In the genomic region with DNA sequence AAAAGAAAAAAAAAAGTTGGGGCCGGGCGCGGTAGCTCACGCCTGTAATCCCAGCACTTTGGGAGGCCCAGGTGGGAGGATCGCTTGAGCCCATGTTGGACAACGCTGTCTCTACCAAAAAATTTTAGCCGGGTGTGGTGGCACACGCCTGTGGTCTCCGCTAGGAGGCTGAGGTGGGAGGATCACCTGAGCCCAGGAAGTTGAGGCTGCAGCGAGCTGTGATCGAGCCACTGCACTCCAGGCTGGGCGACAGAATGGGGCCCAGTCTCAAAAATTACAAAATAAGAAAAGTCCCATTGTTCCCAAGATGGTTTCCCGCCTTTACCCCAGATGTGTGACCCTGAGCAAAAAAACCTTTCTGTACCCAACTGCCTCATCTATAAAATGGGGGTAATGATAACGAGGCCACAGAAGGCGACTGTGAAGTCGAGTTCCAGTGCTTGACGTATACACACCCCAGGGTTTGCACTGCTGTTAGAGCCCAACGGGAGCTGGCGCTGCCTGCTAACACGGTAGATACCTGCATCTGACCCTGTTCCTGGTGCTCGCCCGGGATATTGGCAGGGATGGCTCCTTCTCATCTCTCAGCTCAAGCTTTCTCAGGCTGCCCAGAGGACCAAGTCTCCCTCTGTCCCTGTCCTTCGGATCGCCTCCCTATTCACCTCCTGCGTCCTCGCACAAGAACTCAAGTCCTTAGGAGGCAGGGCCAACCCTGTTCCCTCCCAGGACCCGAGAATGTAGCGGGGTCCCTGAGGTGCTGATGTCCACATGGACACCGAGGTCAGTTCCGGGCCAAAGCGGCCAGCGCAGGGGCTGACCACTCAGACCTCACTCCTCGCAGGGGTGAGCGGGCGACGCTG, we compare ENCODE assay signal across 8 cellular contexts. TPM values are rescaled to one million over a fixed set of nuclear protein-coding genes. Genes with fewer than 3 reads are reported as not detected.
DNase-seq lines count a peak whose midpoint lies in the region; ATAC-seq, FAIRE-seq and TF ChIP-seq lines count a peak whose summit lies in the region.

No MANE protein-coding gene starts in this region.

- FAIRE-seq in small intestine (lab: Jason Lieb, UNC): no peak

- no peaks in the 10 kb centered on the region for H3K9me3 ChIP-seq in CD4-positive, CD25-positive, alpha-beta regulatory T cell (ENCODE audit: control insufficient read depth in 2 of 2, low read length in 2 of 2)
- no peaks in the 10 kb centered on the region for H3K9me3 ChIP-seq in right atrium auricular region
- no peaks in the 10 kb centered on the region for H3K9me3 ChIP-seq in small intestine (ENCODE audit: control insufficient read depth, low read depth)

- H3K4me1 Mint-ChIP-seq in CD4-positive, CD25-positive, alpha-beta regulatory T cell: peaks cover 6 to 57% (median 17%) of the 10 kb centered on the region in 4 donors
- peaks cover 28% of the 10 kb centered on the region for H3K4me1 Mint-ChIP-seq in activated T-helper 1 cell treated with anti-CD3 and anti-CD28 coated beads, Interleukin-12 subunit alpha, Interleukin-12 subunit beta, Interleukin-2, Interleukin-4 antibody, amounts not matched to agents 30 ng/mL and 10 ng/mL and 1 ng/mL, durations not matched to agents 14 hours and 24 hours and 36 hours (ENCODE audit: low read depth)

- H3K36me3 Mint-ChIP-seq in CD4-positive, CD25-positive, alpha-beta regulatory T cell: peaks cover 5% of the 10 kb centered on the region
- H3K36me3 Mint-ChIP-seq in activated T-helper 1 cell treated with anti-CD3 and anti-CD28 coated beads, Interleukin-12 subunit alpha, Interleukin-12 subunit beta, Interleukin-2, Interleukin-4 antibody, amounts not matched to agents 30 ng/mL and 10 ng/mL and 1 ng/mL, durations not matched to agents 14 hours and 24 hours and 36 hours (ENCODE audit: low read depth): peaks cover 29% of the 10 kb centered on the region

- peak overlapping the region; percentile 93 to 99 (median 97) for H3K27ac Mint-ChIP-seq in CD4-positive, CD25-positive, alpha-beta regulatory T cell
- peak overlapping the region; percentile 90 for H3K27ac Mint-ChIP-seq in activated T-helper 1 cell treated with anti-CD3 and anti-CD28 coated beads, Interleukin-12 subunit alpha, Interleukin-12 subunit beta, Interleukin-2, Interleukin-4 antibody, amounts not matched to agents 30 ng/mL and 10 ng/mL and 1 ng/mL, durations not matched to agents 14 hours and 24 hours and 36 hours

- intact Hi-C loops in activated T-helper 1 cell treated with anti-CD3 and anti-CD28 coated beads, Interleukin-12 subunit alpha, Interleukin-12 subunit beta, Interleukin-2, Interleukin-4 antibody, amounts not matched to agents 30 ng/mL and 10 ng/mL and 1 ng/mL, durations not matched to agents 14 hours and 24 hours and 36 hours (cut with micrococcal nuclease): loop anchor here (1.0 to 5.0 kb wide), 7 partner anchors 11 to 601 kb away; partner anchors contain the start of genes BET1L, CHID1, POLR2L and RIC8A

- peaks cover 4% of the 10 kb centered on the region for H3K27me3 Mint-ChIP-seq in CD4-positive, CD25-positive, alpha-beta regulatory T cell
- H3K27me3 Mint-ChIP-seq in activated T-helper 1 cell treated with anti-CD3 and anti-CD28 coated beads, Interleukin-12 subunit alpha, Interleukin-12 subunit beta, Interleukin-2, Interleukin-4 antibody, amounts not matched to agents 30 ng/mL and 10 ng/mL and 1 ng/mL, durations not matched to agents 14 hours and 24 hours and 36 hours (ENCODE audit: insufficient read depth): no peaks in the 10 kb centered on the region

- H3K27me3 ChIP-seq in CD4-positive, CD25-positive, alpha-beta regulatory T cell (ENCODE audit: control insufficient read depth, insufficient read depth, low read length): no peaks in the 10 kb centered on the region
- no peaks in the 10 kb centered on the region for H3K27me3 ChIP-seq in right atrium auricular region
- H3K27me3 ChIP-seq in small intestine (ENCODE audit: control insufficient read depth in 2 of 2, insufficient read depth in 2 of 2, low read length in 2 of 2): no peaks in the 10 kb centered on the region

- peaks cover 22% of the 10 kb centered on the region for H3K36me3 ChIP-seq in CD4-positive, CD25-positive, alpha-beta regulatory T cell (ENCODE audit: control insufficient read depth, insufficient read depth, low read length)
- H3K36me3 ChIP-seq in right atrium auricular region (peaks cover 27% of the 10 kb centered on the region), small intestine (ENCODE audit: control insufficient read depth in 2 of 2, insufficient read depth in 2 of 2, low read length in 2 of 2) (peaks cover 10 to 18% of the 10 kb centered on the region in 2 donors)

- ATAC-seq in CD4-positive, CD25-positive, alpha-beta regulatory T cell (ENCODE audit: low read depth in 2 of 2): no peak
- ATAC-seq in HG03175 (IDR thresholded peaks at IDR 0.05; ENCODE audit: unreplicated experiment) (peak; percentile 1), HG03342 (IDR thresholded peaks at IDR 0.05; ENCODE audit: unreplicated experiment) (no peak), GM19328 (IDR thresholded peaks at IDR 0.05; ENCODE audit: unreplicated experiment) (no peak)

- TF ChIP-seq CTCF in right atrium auricular region (IDR thresholded peaks at IDR 0.05): no peak

- peak overlapping the region; percentile 95 for H3K27ac ChIP-seq in CD4-positive, CD25-positive, alpha-beta regulatory T cell (ENCODE audit: insufficient read depth, low read length, poor library complexity, severe bottlenecking)
- H3K27ac ChIP-seq in right atrium auricular region (peak overlapping the region; percentile 97 to 99), small intestine (ENCODE audit: low read depth in 1 of 2, low read length in 1 of 2) (peak overlapping the region; percentile 96 to 99)

- H3K4me1 ChIP-seq in CD4-positive, CD25-positive, alpha-beta regulatory T cell (ENCODE audit: control insufficient read depth, insufficient read depth, low read length, poor library complexity, severe bottlenecking): peaks cover 50% of the 10 kb centered on the region
- H3K4me1 ChIP-seq in right atrium auricular region (peaks cover 0 to 53% of the 10 kb centered on the region in 2 donors), small intestine (ENCODE audit: control insufficient read depth in 2 of 2, insufficient read depth in 1 of 2, low read depth in 1 of 2, low read length in 1 of 2) (peaks cover 0 to 3% of the 10 kb centered on the region in 2 donors)

- H3K9me3 Mint-ChIP-seq in CD4-positive, CD25-positive, alpha-beta regulatory T cell: no peaks in the 10 kb centered on the region
- H3K9me3 Mint-ChIP-seq in activated T-helper 1 cell treated with anti-CD3 and anti-CD28 coated beads, Interleukin-12 subunit alpha, Interleukin-12 subunit beta, Interleukin-2, Interleukin-4 antibody, amounts not matched to agents 30 ng/mL and 10 ng/mL and 1 ng/mL, durations not matched to agents 14 hours and 24 hours and 36 hours: no peaks in the 10 kb centered on the region

- peak overlapping the region; percentile 94 to 98 (median 96) for H3K4me3 Mint-ChIP-seq in CD4-positive, CD25-positive, alpha-beta regulatory T cell
- H3K4me3 Mint-ChIP-seq in activated T-helper 1 cell treated with anti-CD3 and anti-CD28 coated beads, Interleukin-12 subunit alpha, Interleukin-12 subunit beta, Interleukin-2, Interleukin-4 antibody, amounts not matched to agents 30 ng/mL and 10 ng/mL and 1 ng/mL, durations not matched to agents 14 hours and 24 hours and 36 hours: peak overlapping the region; percentile 86

- peak overlapping the region; percentile 76 for H3K4me3 ChIP-seq in CD4-positive, CD25-positive, alpha-beta regulatory T cell (ENCODE audit: low read depth, low read length)
- H3K4me3 ChIP-seq in right atrium auricular region (peak overlapping the region; percentile 93 to 99), small intestine (ENCODE audit: low read depth in 1 of 2, low read length in 2 of 2) (peak overlapping the region; percentile 54 to 74)

- 22 to 26% (median 26%) methylated on average over 36 of the region's 36 CpGs for WGBS in small intestine, 3 donors

- DNase-seq in CD4-positive, CD25-positive, alpha-beta regulatory T cell: peak in 2 of 3 donors; percentile 29 to 51
- no peak for DNase-seq in activated T-helper 1 cell treated with anti-CD3 and anti-CD28 coated beads, Interleukin-12 subunit alpha, Interleukin-12 subunit beta, Interleukin-2, Interleukin-4 antibody, amounts not matched to agents 30 ng/mL and 10 ng/mL and 1 ng/mL, durations not matched to agents 14 hours and 24 hours and 36 hours (ENCODE audit: low spot score)
- DNase-seq in right atrium auricular region (ENCODE audit: low spot score) (peak; percentile 93), small intestine (no peak), germinal center (ENCODE audit: low spot score) (no peak)

RNA-seq across cellular contexts. Expression of gene RPLP2, which starts 1.1 kb away (rescaled TPM):
- total RNA-seq in CD4-positive, CD25-positive, alpha-beta regulatory T cell: 2,852 TPM
- polyA plus RNA-seq in CD4-positive, CD25-positive, alpha-beta regulatory T cell: 1,000 to 10,000 TPM; 2,313 to 3,705 (median 3,130) TPM
- total RNA-seq in activated T-helper 1 cell treated with anti-CD3 and anti-CD28 coated beads, Interleukin-12 subunit alpha, Interleukin-12 subunit beta, Interleukin-2, Interleukin-4 antibody, amounts not matched to agents 30 ng/mL and 10 ng/mL and 1 ng/mL, durations not matched to agents 14 hours and 24 hours and 36 hours: 2,072 and 2,148 TPM in 2 replicates
- 100 to 1,000 TPM; 145 to 384 TPM for total RNA-seq in right atrium auricular region
- 1,000 to 10,000 TPM; 1,144 to 2,714 (median 1,384) TPM for polyA plus RNA-seq in small intestine

RNA-seq across cellular contexts. Expression of gene PIDD1, which starts 3.6 kb away (rescaled TPM):
- 31.7 TPM for total RNA-seq in CD4-positive, CD25-positive, alpha-beta regulatory T cell
- polyA plus RNA-seq in CD4-positive, CD25-positive, alpha-beta regulatory T cell: 1 to 10 TPM; 1.8 to 6.7 (median 4.3) TPM
- 25.2 and 27.9 TPM in 2 replicates for total RNA-seq in activated T-helper 1 cell treated with anti-CD3 and anti-CD28 coated beads, Interleukin-12 subunit alpha, Interleukin-12 subunit beta, Interleukin-2, Interleukin-4 antibody, amounts not matched to agents 30 ng/mL and 10 ng/mL and 1 ng/mL, durations not matched to agents 14 hours and 24 hours and 36 hours
- 10 to 100 TPM in 1 of 2 donors, 1 to 10 TPM in 1; 6.0 to 12.1 TPM for total RNA-seq in right atrium auricular region
- polyA plus RNA-seq in small intestine: 10 to 100 TPM; 20.7 to 47.0 (median 36.5) TPM

RNA-seq across cellular contexts. Expression of gene PNPLA2, which starts 10.1 kb away (rescaled TPM):
- total RNA-seq in CD4-positive, CD25-positive, alpha-beta regulatory T cell: 195 TPM
- 10 to 100 TPM; 23.9 to 28.0 (median 24.6) TPM for polyA plus RNA-seq in CD4-positive, CD25-positive, alpha-beta regulatory T cell
- total RNA-seq in activated T-helper 1 cell treated with anti-CD3 and anti-CD28 coated beads, Interleukin-12 subunit alpha, Interleukin-12 subunit beta, Interleukin-2, Interleukin-4 antibody, amounts not matched to agents 30 ng/mL and 10 ng/mL and 1 ng/mL, durations not matched to agents 14 hours and 24 hours and 36 hours: 63.3 and 64.0 TPM in 2 replicates
- total RNA-seq in right atrium auricular region: 100 to 1,000 TPM in 1 of 2 donors, 10 to 100 TPM in 1; 94.4 to 123 TPM
- polyA plus RNA-seq in small intestine: 100 to 1,000 TPM in 2 of 3 donors, 10 to 100 TPM in 1; 66.2 to 250 (median 190) TPM

RNA-seq across cellular contexts. Expression of gene SLC25A22, which starts 10.6 kb away (rescaled TPM):
- total RNA-seq in CD4-positive, CD25-positive, alpha-beta regulatory T cell: 20.3 TPM
- polyA plus RNA-seq in CD4-positive, CD25-positive, alpha-beta regulatory T cell: 1 to 10 TPM; 5.3 to 6.6 (median 6.4) TPM
- total RNA-seq in activated T-helper 1 cell treated with anti-CD3 and anti-CD28 coated beads, Interleukin-12 subunit alpha, Interleukin-12 subunit beta, Interleukin-2, Interleukin-4 antibody, amounts not matched to agents 30 ng/mL and 10 ng/mL and 1 ng/mL, durations not matched to agents 14 hours and 24 hours and 36 hours: 87.6 and 92.0 TPM in 2 replicates
- 1 to 10 TPM; 2.7 to 5.6 TPM for total RNA-seq in right atrium auricular region
- polyA plus RNA-seq in small intestine: 10 to 100 TPM; 10.5 to 21.9 (median 10.5) TPM

RNA-seq across cellular contexts. Expression of gene CEND1, which starts 18.8 kb away (rescaled TPM):
- not detected for total RNA-seq in CD4-positive, CD25-positive, alpha-beta regulatory T cell
- polyA plus RNA-seq in CD4-positive, CD25-positive, alpha-beta regulatory T cell: under 1 TPM in 3 of 4 donors, not detected in 1; 0.47 to 0.67 (median 0.49) TPM
- total RNA-seq in activated T-helper 1 cell treated with anti-CD3 and anti-CD28 coated beads, Interleukin-12 subunit alpha, Interleukin-12 subunit beta, Interleukin-2, Interleukin-4 antibody, amounts not matched to agents 30 ng/mL and 10 ng/mL and 1 ng/mL, durations not matched to agents 14 hours and 24 hours and 36 hours: 7.1 and 7.2 TPM in 2 replicates
- 1 to 10 TPM in 1 of 2 donors, not detected in 1; 1.1 TPM for total RNA-seq in right atrium auricular region
- polyA plus RNA-seq in small intestine: 1 to 10 TPM in 1 of 3 donors, not detected in 2; 3.3 TPM

Comparison
In these comparisons a context has a peak if more than half of its experiments do, and no peak if none do; other contexts are left out.
1. DNase-seq: peak in CD4-positive, CD25-positive, alpha-beta regulatory T cell (2 of 3) and right atrium auricular region (single experiment); none in activated T-helper 1 cell treated with anti-CD3 and anti-CD28 coated beads, Interleukin-12 subunit alpha, Interleukin-12 subunit beta, Interleukin-2, Interleukin-4 antibody, amounts not matched to agents 30 ng/mL and 10 ng/mL and 1 ng/mL, durations not matched to agents 14 hours and 24 hours and 36 hours (single experiment), small intestine (single experiment) and germinal center (single experiment).
2. Peak in every context shown above with its lines, with median percentiles within 50 percentile points of each other: H3K27ac ChIP-seq and H3K4me3 ChIP-seq.